ENCODE assay signal across 33 cellular contexts in the genomic region with DNA sequence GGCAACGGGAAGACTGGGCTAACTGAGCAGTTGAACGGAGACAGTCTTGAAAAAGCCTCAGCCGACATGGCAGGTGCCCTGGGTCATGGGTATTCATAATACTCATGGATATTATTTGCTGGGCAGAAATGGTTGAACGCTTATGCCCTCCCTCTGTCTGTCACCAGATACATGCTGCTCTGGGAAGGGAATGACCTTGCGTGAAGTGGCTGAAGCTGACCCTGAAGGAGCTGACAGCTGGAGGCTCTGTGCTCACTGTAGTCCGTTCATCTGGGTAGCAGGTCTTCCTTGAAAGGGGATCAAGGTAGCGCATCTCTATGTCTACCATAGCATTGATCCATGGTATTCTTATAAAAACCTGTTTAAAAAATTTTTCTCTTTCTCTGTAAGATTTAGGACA.
"Had no signal": no experiment of that assay in that cellular context is flagged by ENCODE, and none has a peak within 500 bp of the region (broad histone marks: within the 10 kb centered on the region; RNA-seq: fewer than 3 reads in every experiment).

No MANE protein-coding gene starts in this region.

- H3K4me3 ChIP-seq: adrenal gland, body of pancreas, breast epithelium had no signal

- DNase-seq: activated B cell treated with CpG ODN at 0.5 μM for 24 hours; activated CD4-positive, alpha-beta memory T cell treated with anti-CD3 and anti-CD28 coated beads for 36 hours; activated CD4-positive, alpha-beta T cell treated with anti-CD3 and anti-CD28 coated beads for 4 hours; activated CD4-positive, alpha-beta T cell treated with anti-CD3 and anti-CD28 coated beads, Interleukin-2, amount 10 ng/mL, durations not matched to agents 24 days and 14 days; activated CD4-positive, alpha-beta T cell treated with anti-CD3 and anti-CD28 coated beads, Interleukin-2, amount 50 U/mL, for 1 hour; activated CD4-positive, alpha-beta T cell treated with anti-CD3 and anti-CD28 coated beads, Interleukin-2, amount 50 U/mL, for 4 hours; activated CD4-positive, CD25-positive, alpha-beta regulatory T cell treated with anti-CD3 and anti-CD28 coated beads, Interleukin-2, amount 50 U/mL, for 72 hours; activated CD8-positive, alpha-beta memory T cell treated with anti-CD3 and anti-CD28 coated beads, Interleukin-2, amount 50 U/mL, for 4 hours; activated CD8-positive, alpha-beta T cell treated with anti-CD3 and anti-CD28 coated beads for 36 hours; activated effector memory CD4-positive, alpha-beta T cell treated with anti-CD3 and anti-CD28 coated beads, Interleukin-2, amount 50 U/mL, for 16 hours; activated gamma-delta T cell treated with Interleukin-2 at 50 U/mL for 16 hours; activated naive CD4-positive, alpha-beta T cell; activated naive CD4-positive, alpha-beta T cell treated with anti-CD3 and anti-CD28 coated beads for 36 hours; activated naive CD4-positive, alpha-beta T cell treated with anti-CD3 and anti-CD28 coated beads, Interleukin-2, amount 50 U/mL, for 16 hours; activated naive CD8-positive, alpha-beta T cell treated with anti-CD3 and anti-CD28 coated beads for 36 hours; activated T-cell treated with anti-CD3 and anti-CD28 coated beads for 4 hours; activated T-cell treated with anti-CD3 and anti-CD28 coated beads, Interleukin-2, amount 50 U/mL, for 1 hour; activated T-cell treated with anti-CD3 and anti-CD28 coated beads, Interleukin-2, amount 50 U/mL, for 4 hours; activated T-cell treated with anti-CD3 and anti-CD28 coated beads, Interleukin-2, amount 50 U/mL, for 72 hours; adrenal gland; amniotic stem cell; aorta; body of pancreas; brain microvascular endothelial cell; caudate nucleus; cerebellar nuclear complex; T-helper 1 cell; T-helper 2 cell; T-helper 9 cell had no signal

- H3K27me3 ChIP-seq: adrenal gland, body of pancreas, brain microvascular endothelial cell, breast epithelium had no signal

- H3K36me3 ChIP-seq: adrenal gland, brain microvascular endothelial cell, breast epithelium had no signal

- H3K4me1 ChIP-seq: adrenal gland, body of pancreas, breast epithelium had no signal

- ATAC-seq: activated CD8-positive, alpha-beta T cell treated with anti-CD3 and anti-CD28 coated beads for 36 hours; activated naive CD4-positive, alpha-beta T cell treated with anti-CD3 and anti-CD28 coated beads, Interleukin-2, amount 50 U/mL, for 72 hours; activated T-cell treated with anti-CD3 and anti-CD28 coated beads, Interleukin-2, amount 50 U/mL, for 4 hours; activated T-cell treated with anti-CD3 and anti-CD28 coated beads, Interleukin-2, amount 50 U/mL, for 72 hours; activated T-helper 17 cell treated with anti-CD3 and anti-CD28 coated beads, Interleukin-2, amount 50 U/mL, for 72 hours; body of pancreas had no signal

- H3K9me3 ChIP-seq: adrenal gland, body of pancreas, breast epithelium had no signal

- H3K27ac ChIP-seq: adrenal gland, body of pancreas, brain microvascular endothelial cell, breast epithelium, VCaP had no signal
